1 cellular context compared by ENCODE assay signal in genomic region chr1:51518033-51518729, GRCh38.
A peak's percentile ranks its signal among the peaks of the same experiment; 100 is the strongest.
TF ChIP-seq lines count a peak whose summit lies in the region.

No MANE protein-coding gene starts in this region.

TF ChIP-seq in HEK293, 187 proteins besides CTCF, POLR2A, EP300 and RAD21 (continued from another document):
- TF ChIP-seq, protein P1, sequence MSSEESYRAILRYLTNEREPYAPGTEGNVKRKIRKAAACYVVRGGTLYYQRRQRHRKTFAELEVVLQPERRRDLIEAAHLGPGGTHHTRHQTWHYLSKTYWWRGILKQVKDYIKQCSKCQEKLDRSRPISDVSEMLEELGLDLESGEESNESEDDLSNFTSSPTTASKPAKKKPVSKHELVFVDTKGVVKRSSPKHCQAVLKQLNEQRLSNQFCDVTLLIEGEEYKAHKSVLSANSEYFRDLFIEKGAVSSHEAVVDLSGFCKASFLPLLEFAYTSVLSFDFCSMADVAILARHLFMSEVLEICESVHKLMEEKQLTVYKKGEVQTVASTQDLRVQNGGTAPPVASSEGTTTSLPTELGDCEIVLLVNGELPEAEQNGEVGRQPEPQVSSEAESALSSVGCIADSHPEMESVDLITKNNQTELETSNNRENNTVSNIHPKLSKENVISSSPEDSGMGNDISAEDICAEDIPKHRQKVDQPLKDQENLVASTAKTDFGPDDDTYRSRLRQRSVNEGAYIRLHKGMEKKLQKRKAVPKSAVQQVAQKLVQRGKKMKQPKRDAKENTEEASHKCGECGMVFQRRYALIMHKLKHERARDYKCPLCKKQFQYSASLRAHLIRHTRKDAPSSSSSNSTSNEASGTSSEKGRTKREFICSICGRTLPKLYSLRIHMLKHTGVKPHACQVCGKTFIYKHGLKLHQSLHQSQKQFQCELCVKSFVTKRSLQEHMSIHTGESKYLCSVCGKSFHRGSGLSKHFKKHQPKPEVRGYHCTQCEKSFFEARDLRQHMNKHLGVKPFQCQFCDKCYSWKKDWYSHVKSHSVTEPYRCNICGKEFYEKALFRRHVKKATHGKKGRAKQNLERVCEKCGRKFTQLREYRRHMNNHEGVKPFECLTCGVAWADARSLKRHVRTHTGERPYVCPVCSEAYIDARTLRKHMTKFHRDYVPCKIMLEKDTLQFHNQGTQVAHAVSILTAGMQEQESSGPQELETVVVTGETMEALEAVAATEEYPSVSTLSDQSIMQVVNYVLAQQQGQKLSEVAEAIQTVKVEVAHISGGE (tag by site-specific recombination; conservative IDR thresholded peaks at IDR 0.05; ENCODE audit: low read depth): peak; percentile 58
- TF ChIP-seq PRDM2 (tag by site-specific recombination; IDR thresholded peaks at IDR 0.05; ENCODE audit: borderline replicate concordance) (no peak), ZNF175 (tag by site-specific recombination; IDR thresholded peaks at IDR 0.05) (no peak), WT1 (tag by site-specific recombination; IDR thresholded peaks at IDR 0.05) (peak; percentile 44), KLF8 (tag by site-specific recombination; IDR thresholded peaks at IDR 0.05) (peak; percentile 31), ZNF777 (tag by site-specific recombination; IDR thresholded peaks at IDR 0.05; ENCODE audit: borderline replicate concordance) (peak; percentile 32; the same call in 1 of the 2 replicates), PRDM1 (tag by site-specific recombination; IDR thresholded peaks at IDR 0.05) (no peak), ZBTB17 (tag by site-specific recombination; IDR thresholded peaks at IDR 0.05) (peak; percentile 76), ZNF335 (tag by site-specific recombination; conservative IDR thresholded peaks at IDR 0.05) (peak; percentile 73), ZNF24 (tag by site-specific recombination; IDR thresholded peaks at IDR 0.05) (no peak; the same call in 1 of the 2 replicates), TCF7L2 (IDR thresholded peaks at IDR 0.05; ENCODE audit: borderline replicate concordance, low read depth, low read length) (no peak), EGR2 (tag by site-specific recombination; IDR thresholded peaks at IDR 0.05; ENCODE audit: low read depth) (peak; percentile 82), ZNF112 (tag by site-specific recombination; IDR thresholded peaks at IDR 0.05) (no peak), SCRT2 (tag by site-specific recombination; IDR thresholded peaks at IDR 0.05) (no peak), ZNF133 (tag by site-specific recombination; IDR thresholded peaks at IDR 0.05) (no peak), ZNF223 (tag by site-specific recombination; IDR thresholded peaks at IDR 0.05) (no peak), RBAK (tag by site-specific recombination; IDR thresholded peaks at IDR 0.05) (no peak), ZNF449 (tag by site-specific recombination; IDR thresholded peaks at IDR 0.05) (no peak), ZNF394 (tag by site-specific recombination; IDR thresholded peaks at IDR 0.05; ENCODE audit: borderline replicate concordance) (peak; percentile 26; the same call in 1 of the 2 replicates), SP7 (tag by site-specific recombination; IDR thresholded peaks at IDR 0.05) (peak; percentile 80)
- TF ChIP-seq, protein P2, sequence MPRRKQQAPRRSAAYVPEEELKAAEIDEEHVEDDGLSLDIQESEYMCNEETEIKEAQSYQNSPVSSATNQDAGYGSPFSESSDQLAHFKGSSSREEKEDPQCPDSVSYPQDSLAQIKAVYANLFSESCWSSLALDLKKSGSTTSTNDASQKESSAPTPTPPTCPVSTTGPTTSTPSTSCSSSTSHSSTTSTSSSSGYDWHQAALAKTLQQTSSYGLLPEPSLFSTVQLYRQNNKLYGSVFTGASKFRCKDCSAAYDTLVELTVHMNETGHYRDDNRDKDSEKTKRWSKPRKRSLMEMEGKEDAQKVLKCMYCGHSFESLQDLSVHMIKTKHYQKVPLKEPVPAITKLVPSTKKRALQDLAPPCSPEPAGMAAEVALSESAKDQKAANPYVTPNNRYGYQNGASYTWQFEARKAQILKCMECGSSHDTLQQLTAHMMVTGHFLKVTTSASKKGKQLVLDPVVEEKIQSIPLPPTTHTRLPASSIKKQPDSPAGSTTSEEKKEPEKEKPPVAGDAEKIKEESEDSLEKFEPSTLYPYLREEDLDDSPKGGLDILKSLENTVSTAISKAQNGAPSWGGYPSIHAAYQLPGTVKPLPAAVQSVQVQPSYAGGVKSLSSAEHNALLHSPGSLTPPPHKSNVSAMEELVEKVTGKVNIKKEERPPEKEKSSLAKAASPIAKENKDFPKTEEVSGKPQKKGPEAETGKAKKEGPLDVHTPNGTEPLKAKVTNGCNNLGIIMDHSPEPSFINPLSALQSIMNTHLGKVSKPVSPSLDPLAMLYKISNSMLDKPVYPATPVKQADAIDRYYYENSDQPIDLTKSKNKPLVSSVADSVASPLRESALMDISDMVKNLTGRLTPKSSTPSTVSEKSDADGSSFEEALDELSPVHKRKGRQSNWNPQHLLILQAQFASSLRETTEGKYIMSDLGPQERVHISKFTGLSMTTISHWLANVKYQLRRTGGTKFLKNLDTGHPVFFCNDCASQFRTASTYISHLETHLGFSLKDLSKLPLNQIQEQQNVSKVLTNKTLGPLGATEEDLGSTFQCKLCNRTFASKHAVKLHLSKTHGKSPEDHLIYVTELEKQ (tag by site-specific recombination; IDR thresholded peaks at IDR 0.05; ENCODE audit: borderline replicate concordance): peak; percentile 100
- TF ChIP-seq, protein P3, sequence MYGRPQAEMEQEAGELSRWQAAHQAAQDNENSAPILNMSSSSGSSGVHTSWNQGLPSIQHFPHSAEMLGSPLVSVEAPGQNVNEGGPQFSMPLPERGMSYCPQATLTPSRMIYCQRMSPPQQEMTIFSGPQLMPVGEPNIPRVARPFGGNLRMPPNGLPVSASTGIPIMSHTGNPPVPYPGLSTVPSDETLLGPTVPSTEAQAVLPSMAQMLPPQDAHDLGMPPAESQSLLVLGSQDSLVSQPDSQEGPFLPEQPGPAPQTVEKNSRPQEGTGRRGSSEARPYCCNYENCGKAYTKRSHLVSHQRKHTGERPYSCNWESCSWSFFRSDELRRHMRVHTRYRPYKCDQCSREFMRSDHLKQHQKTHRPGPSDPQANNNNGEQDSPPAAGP (tag by site-specific recombination; IDR thresholded peaks at IDR 0.05): peak; percentile 21; the same call in 1 of the 2 replicates
